Comparison of ENCODE assay signal across 21 cellular contexts in the genomic region with DNA sequence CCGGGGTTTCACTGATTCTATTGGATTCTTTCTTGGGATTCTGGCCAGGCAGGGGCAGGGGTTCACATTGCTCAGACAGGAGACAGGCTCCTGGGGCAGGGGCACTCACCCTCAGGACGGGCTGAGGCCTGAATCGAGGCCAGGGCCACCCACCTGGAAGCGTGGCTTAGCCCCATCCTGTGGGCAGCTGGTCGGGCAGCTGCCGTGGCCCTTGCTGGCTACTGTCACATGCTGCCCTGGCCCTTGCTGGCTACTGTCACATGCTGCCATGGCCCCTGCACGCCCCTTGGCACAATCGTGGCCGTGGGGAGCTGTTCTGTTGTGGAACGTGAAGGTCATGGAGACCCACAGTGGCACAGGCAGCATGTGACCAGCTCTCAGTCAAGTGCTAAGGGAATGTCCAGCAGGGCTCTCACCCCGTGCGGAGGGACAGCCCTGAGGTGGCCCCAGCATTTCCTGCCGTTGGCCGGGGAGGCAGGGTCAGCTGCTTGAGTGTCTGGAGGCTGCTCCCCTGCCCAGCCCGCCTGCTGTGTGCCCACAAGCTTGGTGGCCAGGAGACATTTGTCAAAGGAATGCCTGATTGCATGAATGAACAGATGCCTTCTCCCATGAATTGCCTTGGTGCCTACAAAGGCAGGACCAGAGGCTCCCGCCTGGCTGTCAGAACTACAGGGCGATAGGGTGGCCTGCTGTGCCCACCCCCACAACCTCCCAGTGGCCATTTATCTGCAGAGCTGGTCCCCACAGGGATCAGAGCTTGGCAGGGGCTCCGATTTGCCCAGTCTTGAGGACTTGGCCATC. TPM values are rescaled to one million over a fixed set of nuclear protein-coding genes. Genes with fewer than 3 reads are reported as not detected.
A peak's percentile ranks its signal among the peaks of the same experiment; 100 is the strongest.
DNase-seq lines count a peak whose midpoint lies in the region; ATAC-seq and TF ChIP-seq lines count a peak whose summit lies in the region.
"Had no signal": no experiment of that assay in that cellular context is flagged by ENCODE, and none has a peak within 500 bp of the region (broad histone marks: within the 10 kb centered on the region; RNA-seq: fewer than 3 reads in every experiment).

No MANE protein-coding gene starts in this region.

- H3K36me3 ChIP-seq in right atrium auricular region (no peaks in the 10 kb centered on the region), NT2/D1 (ENCODE audit: insufficient read depth, insufficient read length, low read length) (no peaks in the 10 kb centered on the region)

- H3K27me3 ChIP-seq in right atrium auricular region (no peaks in the 10 kb centered on the region), NT2/D1 (ENCODE audit: insufficient read depth, insufficient read length) (peaks cover 16% of the 10 kb centered on the region)

- DNase-seq in Right ventricle myocardium superior (no peak), right atrium auricular region (ENCODE audit: low spot score) (no peak), NT2/D1 (ENCODE audit: low read depth, low spot score) (no peak), left kidney (ENCODE audit: low read depth, low spot score) (peak; percentile 32), retina (peak; percentile 71), GM20000 (ENCODE audit: low spot score) (no peak)
- DNase-seq: CD8-positive, alpha-beta memory T cell; DMS53; GDM1; HFFc6; NCI-H1105; NCI-H146; NCI-H2029 treated with DMSO at 0.1 percent for 48 hours; NCI-H345; NCI-H524; NCI-H774; NK-92 treated with Interleukin-12 subunit alpha and Interleukin-12 subunit beta, amount 100 ng/mL, for 24 hours had no signal

- intact Hi-C loops in Right ventricle myocardium superior (cut with DNase I): no loop called here

- H3K27ac ChIP-seq in right atrium auricular region: no peak overlapping the region
- H3K27ac ChIP-seq: C4-2B had no signal

- TF ChIP-seq CTCF in right atrium auricular region (IDR thresholded peaks at IDR 0.05): no peak
- TF ChIP-seq CTCF in GM20000 (IDR thresholded peaks at IDR 0.05; ENCODE audit: extremely low read depth, missing control alignments): no peak

- peak overlapping the region; percentile 18 for H3K9ac ChIP-seq in NT2/D1 (ENCODE audit: insufficient read length, low read depth)

- H3K9me3 ChIP-seq in right atrium auricular region (no peaks in the 10 kb centered on the region), NT2/D1 (ENCODE audit: insufficient read depth, low read length) (no peaks in the 10 kb centered on the region)

- H3K4me3 ChIP-seq in right atrium auricular region (no peak overlapping the region), NT2/D1 (ENCODE audit: insufficient read length, low read depth) (no peak overlapping the region)

- ATAC-seq in Right ventricle myocardium superior (ENCODE audit: poor library complexity) (peak; percentile 22), GM18520 (IDR thresholded peaks at IDR 0.05; ENCODE audit: unreplicated experiment) (no peak), HG02852 (IDR thresholded peaks at IDR 0.05; ENCODE audit: unreplicated experiment) (no peak)
- ATAC-seq: Panc1 had no signal

- H3K4me1 ChIP-seq in right atrium auricular region: peaks cover 0 to 23% of the 10 kb centered on the region in 2 donors
- H3K4me1 ChIP-seq in NT2/D1 (ENCODE audit: insufficient read depth, insufficient read length): peaks cover 27% of the 10 kb centered on the region

RNA-seq across cellular contexts. Expression of gene TMEM250, which starts 16.9 kb away (rescaled TPM):
- total RNA-seq in Right ventricle myocardium superior (16.4 TPM), right atrium auricular region (10 to 100 TPM; 20.3 to 29.3 TPM)

RNA-seq across cellular contexts. Expression of gene NACC2, which starts 40.4 kb away (rescaled TPM):
- total RNA-seq in Right ventricle myocardium superior (30.8 TPM), right atrium auricular region (10 to 100 TPM; 49.1 to 55.5 TPM)

Comparison
In these comparisons a context has a peak if more than half of its experiments do, and no peak if none do; other contexts are left out.
1. DNase-seq: peak in left kidney (single experiment) and retina (single experiment); none in Right ventricle myocardium superior (single experiment), right atrium auricular region (single experiment), NT2/D1 (single experiment) and GM20000 (single experiment).